Comparison of ENCODE assay signal across 1 cellular context in the genomic region with DNA sequence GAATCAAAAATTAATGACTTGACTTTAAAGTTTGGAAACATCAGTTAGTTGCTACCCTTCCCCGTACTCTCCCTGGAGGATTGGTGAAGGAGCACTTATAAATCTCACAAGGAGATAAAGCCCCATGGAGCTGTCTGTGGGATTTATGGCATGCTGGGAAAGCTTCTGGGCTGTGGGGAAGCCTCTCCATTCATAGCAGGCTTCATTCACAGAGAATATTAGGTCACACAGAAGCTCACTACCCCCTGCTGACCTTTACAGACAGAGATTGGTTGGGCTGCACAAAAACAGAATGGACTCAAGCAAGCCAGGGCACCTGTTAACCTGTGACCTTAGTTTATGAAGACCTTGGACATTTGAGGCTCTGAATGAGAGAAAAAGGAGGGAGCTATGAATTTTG.
TF ChIP-seq lines count a peak whose summit lies in the region.

No MANE protein-coding gene starts in this region.

TF ChIP-seq in HEK293, 187 proteins besides CTCF, POLR2A, EP300 and RAD21 (continued from another document and continues in another):
- TF ChIP-seq, protein P1, sequence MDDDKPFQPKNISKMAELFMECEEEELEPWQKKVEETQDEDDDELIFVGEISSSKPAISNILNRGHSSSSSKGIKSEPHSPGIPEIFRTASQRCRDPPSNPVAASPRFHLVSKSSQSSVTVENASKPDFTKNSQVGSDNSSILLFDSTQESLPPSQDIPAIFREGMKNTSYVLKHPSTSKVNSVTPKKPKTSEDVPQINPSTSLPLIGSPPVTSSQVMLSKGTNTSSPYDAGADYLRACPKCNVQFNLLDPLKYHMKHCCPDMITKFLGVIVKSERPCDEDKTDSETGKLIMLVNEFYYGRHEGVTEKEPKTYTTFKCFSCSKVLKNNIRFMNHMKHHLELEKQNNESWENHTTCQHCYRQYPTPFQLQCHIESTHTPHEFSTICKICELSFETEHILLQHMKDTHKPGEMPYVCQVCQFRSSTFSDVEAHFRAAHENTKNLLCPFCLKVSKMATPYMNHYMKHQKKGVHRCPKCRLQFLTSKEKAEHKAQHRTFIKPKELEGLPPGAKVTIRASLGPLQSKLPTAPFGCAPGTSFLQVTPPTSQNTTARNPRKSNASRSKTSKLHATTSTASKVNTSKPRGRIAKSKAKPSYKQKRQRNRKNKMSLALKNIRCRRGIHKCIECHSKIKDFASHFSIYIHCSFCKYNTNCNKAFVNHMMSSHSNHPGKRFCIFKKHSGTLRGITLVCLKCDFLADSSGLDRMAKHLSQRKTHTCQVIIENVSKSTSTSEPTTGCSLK (tag by site-specific recombination; IDR thresholded peaks at IDR 0.05), result no peak
- TF ChIP-seq ZXDB (tag by site-specific recombination; IDR thresholded peaks at IDR 0.05) (no peak), ZNF747 (tag by site-specific recombination; IDR thresholded peaks at IDR 0.05) (no peak), ZNF138 (tag by site-specific recombination; IDR thresholded peaks at IDR 0.05; ENCODE audit: borderline replicate concordance) (no peak), RBAK (tag by site-specific recombination; IDR thresholded peaks at IDR 0.05) (no peak), ZFP41 (tag by site-specific recombination; IDR thresholded peaks at IDR 0.05; ENCODE audit: borderline replicate concordance) (no peak), KLF16 (tag by site-specific recombination; IDR thresholded peaks at IDR 0.05) (no peak), ZNF596 (tag by site-specific recombination; IDR thresholded peaks at IDR 0.05) (0 out of 2 replicates have a peak, but pooled peaks have one; percentile 46), ZNF791 (tag by site-specific recombination; IDR thresholded peaks at IDR 0.05) (no peak), ZNF624 (tag by site-specific recombination; IDR thresholded peaks at IDR 0.05) (no peak), ZNF677 (tag by site-specific recombination; IDR thresholded peaks at IDR 0.05) (no peak), ZEB2 (tag by site-specific recombination; IDR thresholded peaks at IDR 0.05) (peak; percentile 56), ZNF274 (IDR thresholded peaks at IDR 0.05; ENCODE audit: low read length) (no peak), ZNF274 (tag by site-specific recombination; IDR thresholded peaks at IDR 0.05; ENCODE audit: borderline replicate concordance) (no peak), ZSCAN23 (tag by site-specific recombination; IDR thresholded peaks at IDR 0.05) (no peak), IKZF3 (tag by site-specific recombination; IDR thresholded peaks at IDR 0.05) (peak; percentile 76), ZNF354C (tag by site-specific recombination; IDR thresholded peaks at IDR 0.05; ENCODE audit: borderline replicate concordance, low read depth) (no peak), ZSCAN16 (tag by site-specific recombination; IDR thresholded peaks at IDR 0.05) (no peak), ZBTB21 (tag by site-specific recombination; IDR thresholded peaks at IDR 0.05) (no peak), GLI2 (tag by site-specific recombination; IDR thresholded peaks at IDR 0.05; ENCODE audit: borderline replicate concordance, low read depth) (no peak), ZNF654 (tag by site-specific recombination; IDR thresholded peaks at IDR 0.05; ENCODE audit: low read depth) (no peak), ZNF626 (tag by site-specific recombination; IDR thresholded peaks at IDR 0.05) (no peak), ZNF391 (tag by site-specific recombination; IDR thresholded peaks at IDR 0.05; ENCODE audit: borderline replicate concordance, low read depth) (no peak), ZFP3 (tag by site-specific recombination; IDR thresholded peaks at IDR 0.05; ENCODE audit: low read depth) (no peak), ZNF169 (tag by site-specific recombination; IDR thresholded peaks at IDR 0.05) (no peak)
- TF ChIP-seq, protein P2, sequence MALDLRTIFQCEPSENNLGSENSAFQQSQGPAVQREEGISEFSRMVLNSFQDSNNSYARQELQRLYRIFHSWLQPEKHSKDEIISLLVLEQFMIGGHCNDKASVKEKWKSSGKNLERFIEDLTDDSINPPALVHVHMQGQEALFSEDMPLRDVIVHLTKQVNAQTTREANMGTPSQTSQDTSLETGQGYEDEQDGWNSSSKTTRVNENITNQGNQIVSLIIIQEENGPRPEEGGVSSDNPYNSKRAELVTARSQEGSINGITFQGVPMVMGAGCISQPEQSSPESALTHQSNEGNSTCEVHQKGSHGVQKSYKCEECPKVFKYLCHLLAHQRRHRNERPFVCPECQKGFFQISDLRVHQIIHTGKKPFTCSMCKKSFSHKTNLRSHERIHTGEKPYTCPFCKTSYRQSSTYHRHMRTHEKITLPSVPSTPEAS (tag by site-specific recombination; IDR thresholded peaks at IDR 0.05), result no peak
- TF ChIP-seq, protein P3, sequence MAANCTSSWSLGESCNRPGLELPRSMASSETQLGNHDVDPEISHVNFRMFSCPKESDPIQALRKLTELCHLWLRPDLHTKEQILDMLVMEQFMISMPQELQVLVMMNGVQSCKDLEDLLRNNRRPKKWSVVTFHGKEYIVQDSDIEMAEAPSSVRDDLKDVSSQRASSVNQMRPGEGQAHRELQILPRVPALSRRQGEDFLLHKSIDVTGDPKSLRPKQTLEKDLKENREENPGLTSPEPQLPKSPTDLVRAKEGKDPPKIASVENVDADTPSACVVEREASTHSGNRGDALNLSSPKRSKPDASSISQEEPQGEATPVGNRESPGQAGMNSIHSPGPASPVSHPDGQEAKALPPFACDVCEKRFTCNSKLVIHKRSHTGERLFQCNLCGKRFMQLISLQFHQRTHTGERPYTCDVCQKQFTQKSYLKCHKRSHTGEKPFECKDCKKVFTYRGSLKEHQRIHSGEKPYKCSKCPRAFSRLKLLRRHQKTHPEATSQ (tag by site-specific recombination; IDR thresholded peaks at IDR 0.05), result no peak
- TF ChIP-seq, protein P4, sequence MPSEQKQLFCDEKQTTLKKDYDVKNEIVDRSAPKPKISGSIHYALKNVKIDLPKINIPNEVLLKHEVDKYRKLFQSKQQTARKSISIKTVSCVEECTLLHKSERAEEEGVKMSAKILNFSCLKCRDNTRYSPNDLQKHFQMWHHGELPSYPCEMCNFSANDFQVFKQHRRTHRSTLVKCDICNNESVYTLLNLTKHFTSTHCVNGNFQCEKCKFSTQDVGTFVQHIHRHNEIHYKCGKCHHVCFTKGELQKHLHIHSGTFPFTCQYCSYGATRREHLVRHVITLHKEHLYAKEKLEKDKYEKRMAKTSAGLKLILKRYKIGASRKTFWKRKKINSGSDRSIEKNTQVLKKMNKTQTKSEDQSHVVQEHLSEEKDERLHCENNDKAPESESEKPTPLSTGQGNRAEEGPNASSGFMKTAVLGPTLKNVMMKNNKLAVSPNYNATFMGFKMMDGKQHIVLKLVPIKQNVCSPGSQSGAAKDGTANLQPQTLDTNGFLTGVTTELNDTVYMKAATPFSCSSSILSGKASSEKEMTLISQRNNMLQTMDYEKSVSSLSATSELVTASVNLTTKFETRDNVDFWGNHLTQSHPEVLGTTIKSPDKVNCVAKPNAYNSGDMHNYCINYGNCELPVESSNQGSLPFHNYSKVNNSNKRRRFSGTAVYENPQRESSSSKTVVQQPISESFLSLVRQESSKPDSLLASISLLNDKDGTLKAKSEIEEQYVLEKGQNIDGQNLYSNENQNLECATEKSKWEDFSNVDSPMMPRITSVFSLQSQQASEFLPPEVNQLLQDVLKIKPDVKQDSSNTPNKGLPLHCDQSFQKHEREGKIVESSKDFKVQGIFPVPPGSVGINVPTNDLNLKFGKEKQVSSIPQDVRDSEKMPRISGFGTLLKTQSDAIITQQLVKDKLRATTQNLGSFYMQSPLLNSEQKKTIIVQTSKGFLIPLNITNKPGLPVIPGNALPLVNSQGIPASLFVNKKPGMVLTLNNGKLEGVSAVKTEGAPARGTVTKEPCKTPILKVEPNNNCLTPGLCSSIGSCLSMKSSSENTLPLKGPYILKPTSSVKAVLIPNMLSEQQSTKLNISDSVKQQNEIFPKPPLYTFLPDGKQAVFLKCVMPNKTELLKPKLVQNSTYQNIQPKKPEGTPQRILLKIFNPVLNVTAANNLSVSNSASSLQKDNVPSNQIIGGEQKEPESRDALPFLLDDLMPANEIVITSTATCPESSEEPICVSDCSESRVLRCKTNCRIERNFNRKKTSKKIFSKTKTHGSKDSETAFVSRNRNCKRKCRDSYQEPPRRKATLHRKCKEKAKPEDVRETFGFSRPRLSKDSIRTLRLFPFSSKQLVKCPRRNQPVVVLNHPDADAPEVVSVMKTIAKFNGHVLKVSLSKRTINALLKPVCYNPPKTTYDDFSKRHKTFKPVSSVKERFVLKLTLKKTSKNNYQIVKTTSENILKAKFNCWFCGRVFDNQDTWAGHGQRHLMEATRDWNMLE (tag by site-specific recombination; conservative IDR thresholded peaks at IDR 0.05; ENCODE audit: low read depth), result no peak
- TF ChIP-seq, protein P5, sequence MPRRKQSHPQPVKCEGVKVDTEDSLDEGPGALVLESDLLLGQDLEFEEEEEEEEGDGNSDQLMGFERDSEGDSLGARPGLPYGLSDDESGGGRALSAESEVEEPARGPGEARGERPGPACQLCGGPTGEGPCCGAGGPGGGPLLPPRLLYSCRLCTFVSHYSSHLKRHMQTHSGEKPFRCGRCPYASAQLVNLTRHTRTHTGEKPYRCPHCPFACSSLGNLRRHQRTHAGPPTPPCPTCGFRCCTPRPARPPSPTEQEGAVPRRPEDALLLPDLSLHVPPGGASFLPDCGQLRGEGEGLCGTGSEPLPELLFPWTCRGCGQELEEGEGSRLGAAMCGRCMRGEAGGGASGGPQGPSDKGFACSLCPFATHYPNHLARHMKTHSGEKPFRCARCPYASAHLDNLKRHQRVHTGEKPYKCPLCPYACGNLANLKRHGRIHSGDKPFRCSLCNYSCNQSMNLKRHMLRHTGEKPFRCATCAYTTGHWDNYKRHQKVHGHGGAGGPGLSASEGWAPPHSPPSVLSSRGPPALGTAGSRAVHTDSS (tag by site-specific recombination; IDR thresholded peaks at IDR 0.05), result no peak
- TF ChIP-seq, protein P6, sequence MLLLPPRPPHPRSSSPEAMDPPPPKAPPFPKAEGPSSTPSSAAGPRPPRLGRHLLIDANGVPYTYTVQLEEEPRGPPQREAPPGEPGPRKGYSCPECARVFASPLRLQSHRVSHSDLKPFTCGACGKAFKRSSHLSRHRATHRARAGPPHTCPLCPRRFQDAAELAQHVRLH (tag by site-specific recombination; IDR thresholded peaks at IDR 0.05), result no peak
- TF ChIP-seq, protein P7, sequence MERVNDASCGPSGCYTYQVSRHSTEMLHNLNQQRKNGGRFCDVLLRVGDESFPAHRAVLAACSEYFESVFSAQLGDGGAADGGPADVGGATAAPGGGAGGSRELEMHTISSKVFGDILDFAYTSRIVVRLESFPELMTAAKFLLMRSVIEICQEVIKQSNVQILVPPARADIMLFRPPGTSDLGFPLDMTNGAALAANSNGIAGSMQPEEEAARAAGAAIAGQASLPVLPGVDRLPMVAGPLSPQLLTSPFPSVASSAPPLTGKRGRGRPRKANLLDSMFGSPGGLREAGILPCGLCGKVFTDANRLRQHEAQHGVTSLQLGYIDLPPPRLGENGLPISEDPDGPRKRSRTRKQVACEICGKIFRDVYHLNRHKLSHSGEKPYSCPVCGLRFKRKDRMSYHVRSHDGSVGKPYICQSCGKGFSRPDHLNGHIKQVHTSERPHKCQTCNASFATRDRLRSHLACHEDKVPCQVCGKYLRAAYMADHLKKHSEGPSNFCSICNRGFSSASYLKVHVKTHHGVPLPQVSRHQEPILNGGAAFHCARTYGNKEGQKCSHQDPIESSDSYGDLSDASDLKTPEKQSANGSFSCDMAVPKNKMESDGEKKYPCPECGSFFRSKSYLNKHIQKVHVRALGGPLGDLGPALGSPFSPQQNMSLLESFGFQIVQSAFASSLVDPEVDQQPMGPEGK (tag by site-specific recombination; IDR thresholded peaks at IDR 0.05), result no peak
- TF ChIP-seq, protein P8, sequence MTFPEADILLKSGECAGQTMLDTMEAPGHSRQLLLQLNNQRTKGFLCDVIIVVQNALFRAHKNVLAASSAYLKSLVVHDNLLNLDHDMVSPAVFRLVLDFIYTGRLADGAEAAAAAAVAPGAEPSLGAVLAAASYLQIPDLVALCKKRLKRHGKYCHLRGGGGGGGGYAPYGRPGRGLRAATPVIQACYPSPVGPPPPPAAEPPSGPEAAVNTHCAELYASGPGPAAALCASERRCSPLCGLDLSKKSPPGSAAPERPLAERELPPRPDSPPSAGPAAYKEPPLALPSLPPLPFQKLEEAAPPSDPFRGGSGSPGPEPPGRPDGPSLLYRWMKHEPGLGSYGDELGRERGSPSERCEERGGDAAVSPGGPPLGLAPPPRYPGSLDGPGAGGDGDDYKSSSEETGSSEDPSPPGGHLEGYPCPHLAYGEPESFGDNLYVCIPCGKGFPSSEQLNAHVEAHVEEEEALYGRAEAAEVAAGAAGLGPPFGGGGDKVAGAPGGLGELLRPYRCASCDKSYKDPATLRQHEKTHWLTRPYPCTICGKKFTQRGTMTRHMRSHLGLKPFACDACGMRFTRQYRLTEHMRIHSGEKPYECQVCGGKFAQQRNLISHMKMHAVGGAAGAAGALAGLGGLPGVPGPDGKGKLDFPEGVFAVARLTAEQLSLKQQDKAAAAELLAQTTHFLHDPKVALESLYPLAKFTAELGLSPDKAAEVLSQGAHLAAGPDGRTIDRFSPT (tag by site-specific recombination; IDR thresholded peaks at IDR 0.05), result peak; percentile 56; the same call in 1 of the 2 replicates
- TF ChIP-seq, protein P9, sequence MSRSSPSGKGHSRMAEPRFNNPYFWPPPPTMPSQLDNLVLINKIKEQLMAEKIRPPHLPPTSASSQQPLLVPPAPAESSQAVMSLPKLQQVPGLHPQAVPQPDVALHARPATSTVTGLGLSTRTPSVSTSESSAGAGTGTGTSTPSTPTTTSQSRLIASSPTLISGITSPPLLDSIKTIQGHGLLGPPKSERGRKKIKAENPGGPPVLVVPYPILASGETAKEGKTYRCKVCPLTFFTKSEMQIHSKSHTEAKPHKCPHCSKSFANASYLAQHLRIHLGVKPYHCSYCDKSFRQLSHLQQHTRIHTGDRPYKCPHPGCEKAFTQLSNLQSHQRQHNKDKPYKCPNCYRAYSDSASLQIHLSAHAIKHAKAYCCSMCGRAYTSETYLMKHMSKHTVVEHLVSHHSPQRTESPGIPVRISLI (tag by site-specific recombination; IDR thresholded peaks at IDR 0.05), result no peak
- TF ChIP-seq, protein P10, sequence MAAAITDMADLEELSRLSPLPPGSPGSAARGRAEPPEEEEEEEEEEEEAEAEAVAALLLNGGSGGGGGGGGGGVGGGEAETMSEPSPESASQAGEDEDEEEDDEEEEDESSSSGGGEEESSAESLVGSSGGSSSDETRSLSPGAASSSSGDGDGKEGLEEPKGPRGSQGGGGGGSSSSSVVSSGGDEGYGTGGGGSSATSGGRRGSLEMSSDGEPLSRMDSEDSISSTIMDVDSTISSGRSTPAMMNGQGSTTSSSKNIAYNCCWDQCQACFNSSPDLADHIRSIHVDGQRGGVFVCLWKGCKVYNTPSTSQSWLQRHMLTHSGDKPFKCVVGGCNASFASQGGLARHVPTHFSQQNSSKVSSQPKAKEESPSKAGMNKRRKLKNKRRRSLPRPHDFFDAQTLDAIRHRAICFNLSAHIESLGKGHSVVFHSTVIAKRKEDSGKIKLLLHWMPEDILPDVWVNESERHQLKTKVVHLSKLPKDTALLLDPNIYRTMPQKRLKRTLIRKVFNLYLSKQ (tag by site-specific recombination; IDR thresholded peaks at IDR 0.05; ENCODE audit: borderline replicate concordance), result no peak
- TF ChIP-seq, protein P11, sequence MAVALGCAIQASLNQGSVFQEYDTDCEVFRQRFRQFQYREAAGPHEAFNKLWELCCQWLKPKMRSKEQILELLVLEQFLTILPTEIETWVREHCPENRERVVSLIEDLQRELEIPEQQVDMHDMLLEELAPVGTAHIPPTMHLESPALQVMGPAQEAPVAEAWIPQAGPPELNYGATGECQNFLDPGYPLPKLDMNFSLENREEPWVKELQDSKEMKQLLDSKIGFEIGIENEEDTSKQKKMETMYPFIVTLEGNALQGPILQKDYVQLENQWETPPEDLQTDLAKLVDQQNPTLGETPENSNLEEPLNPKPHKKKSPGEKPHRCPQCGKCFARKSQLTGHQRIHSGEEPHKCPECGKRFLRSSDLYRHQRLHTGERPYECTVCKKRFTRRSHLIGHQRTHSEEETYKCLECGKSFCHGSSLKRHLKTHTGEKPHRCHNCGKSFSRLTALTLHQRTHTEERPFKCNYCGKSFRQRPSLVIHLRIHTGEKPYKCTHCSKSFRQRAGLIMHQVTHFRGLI (tag by site-specific recombination; IDR thresholded peaks at IDR 0.05), result peak; percentile 97
